ENCODE assay signal across 14 cellular contexts in genomic region chr6:16781348-16782169, GRCh38. TPM values are rescaled to one million over a fixed set of nuclear protein-coding genes. Genes with fewer than 3 reads are reported as not detected.
A peak's percentile ranks its signal among the peaks of the same experiment; 100 is the strongest.
DNase-seq lines count a peak whose midpoint lies in the region; ATAC-seq, FAIRE-seq and TF ChIP-seq lines count a peak whose summit lies in the region.
"Had no signal": no experiment of that assay in that cellular context is flagged by ENCODE, and none has a peak within 500 bp of the region (broad histone marks: within the 10 kb centered on the region; RNA-seq: fewer than 3 reads in every experiment).

No MANE protein-coding gene starts in this region.

- intact Hi-C loops in Right ventricle myocardium inferior (cut with DNase I) (no loop called here), cardiac septum (cut with DNase I) (no loop called here)

- peak; percentile 84 for FAIRE-seq in bronchial epithelial cell (lab: Jason Lieb, UNC)
- FAIRE-seq: colon, endothelial cell of umbilical vein had no signal

- in situ Hi-C loops in KBM-7 (cut with MboI; ENCODE audit: low pct_unique_long_range_greater_than_20kb, low sequenced_read_pairs): no loop called here

- H3K36me3 ChIP-seq in bronchial epithelial cell (ENCODE audit: control insufficient read depth, insufficient read depth, low read length): no peaks in the 10 kb centered on the region
- H3K36me3 ChIP-seq: ovary had no signal

- DNase-seq in Right ventricle myocardium inferior (ENCODE audit: missing footprints) (no peak), cardiac septum (ENCODE audit: low spot score) (no peak), bronchial epithelial cell (ENCODE audit: low read depth) (peak; percentile 72), kidney tubule cell (ENCODE audit: low spot score) (peak; percentile 24), KBM-7 (no peak)
- no peak for DNase-seq in stimulated activated naive CD4-positive, alpha-beta T cell treated with Interleukin-2 at 50 U/mL for 16 hours (lab: John Stamatoyannopoulos, UW)
- DNase-seq: COR-L47, ovary, T-cell had no signal

- no peak for TF ChIP-seq CTCF in bronchial epithelial cell (IDR thresholded peaks at IDR 0.05; ENCODE audit: insufficient read depth, low read length, severe bottlenecking)

- H3K4me3 ChIP-seq in bronchial epithelial cell (ENCODE audit: low read depth, low read length): no peak overlapping the region
- H3K4me3 ChIP-seq: ovary had no signal

- no peaks in the 10 kb centered on the region for H3K27me3 ChIP-seq in bronchial epithelial cell (ENCODE audit: control insufficient read depth, insufficient read depth, low read length)
- H3K27me3 ChIP-seq: ovary had no signal

- peak; percentile 90 for ATAC-seq in Right ventricle myocardium inferior
- ATAC-seq in HG02852 (IDR thresholded peaks at IDR 0.05; ENCODE audit: unreplicated experiment): no peak
- ATAC-seq in HG03469 (IDR thresholded peaks at IDR 0.05; ENCODE audit: unreplicated experiment): no peak
- ATAC-seq: activated T-helper 17 cell treated with anti-CD3 and anti-CD28 coated beads, Interleukin-2, amount 50 U/mL, for 72 hours; T-cell had no signal

RNA-seq across cellular contexts. Expression of gene ATXN1, which starts 20.3 kb away (rescaled TPM):
- total RNA-seq in Right ventricle myocardium inferior (42.5 TPM), cardiac septum (40.2 TPM), bronchial epithelial cell (18.4 and 50.1 TPM in 2 replicates)

Comparison
In these comparisons a context has a peak if more than half of its experiments do, and no peak if none do; other contexts are left out.
1. DNase-seq: peak in bronchial epithelial cell (single experiment) and kidney tubule cell (single experiment); none in Right ventricle myocardium inferior (single experiment), cardiac septum (single experiment), KBM-7 (single experiment) and stimulated activated naive CD4-positive, alpha-beta T cell treated with Interleukin-2 at 50 U/mL for 16 hours (single experiment).